ENCODE assay signal across 8 cellular contexts in the genomic region with DNA sequence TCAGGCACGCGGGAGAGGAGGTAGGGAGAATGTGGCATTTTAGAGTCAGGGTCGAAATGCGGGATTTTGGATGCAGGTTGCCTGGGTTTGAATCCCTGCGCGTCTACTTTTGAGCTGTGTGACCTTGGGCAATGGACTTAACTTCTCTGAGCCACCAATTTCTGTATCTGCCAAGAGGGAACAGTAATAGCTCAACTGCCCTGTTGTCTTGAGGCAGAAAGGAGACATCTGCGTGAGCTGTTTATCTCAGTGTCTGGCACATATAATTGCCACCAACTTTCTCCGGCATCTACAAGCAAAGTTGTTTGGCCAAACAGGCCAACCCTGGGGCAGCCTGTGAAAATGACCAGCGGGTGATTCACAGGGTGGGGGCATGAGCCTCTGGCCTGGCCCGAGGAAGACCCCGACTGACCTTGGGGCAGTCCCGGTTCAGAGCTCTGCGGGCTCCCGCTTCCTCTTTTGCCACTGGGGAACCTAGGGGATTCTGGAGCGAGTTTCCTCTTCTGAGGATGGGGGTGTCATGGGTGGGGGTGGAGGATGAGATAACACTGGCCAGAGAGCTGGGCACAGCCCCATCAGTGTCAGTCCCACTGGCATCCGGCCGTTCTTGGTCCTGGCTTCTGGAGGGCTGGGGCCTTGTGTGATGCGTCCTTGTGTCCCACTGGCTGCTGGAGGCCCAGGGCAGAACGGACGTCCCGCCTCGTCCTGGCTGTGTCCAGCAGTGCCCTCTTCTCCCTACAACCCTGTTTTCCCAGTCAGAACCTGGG. TPM values are rescaled to one million over a fixed set of nuclear protein-coding genes. Genes with fewer than 3 reads are reported as not detected.
DNase-seq lines count a peak whose midpoint lies in the region; ATAC-seq and TF ChIP-seq lines count a peak whose summit lies in the region.

No MANE protein-coding gene starts in this region.

- peaks cover 73% of the 10 kb centered on the region for H3K4me1 Mint-ChIP-seq in activated CD4-positive, alpha-beta T cell treated with anti-CD3 and anti-CD28 coated beads for 36 hours
- H3K4me1 Mint-ChIP-seq in glutamatergic neuron (ENCODE audit: low read depth, unreplicated experiment) (peaks cover 44% of the 10 kb centered on the region), osteocyte (ENCODE audit: unreplicated experiment) (peaks cover 30% of the 10 kb centered on the region)

- ATAC-seq in activated CD4-positive, alpha-beta T cell treated with anti-CD3 and anti-CD28 coated beads for 36 hours = no peak
- ATAC-seq in GM21619 (IDR thresholded peaks at IDR 0.05; ENCODE audit: unreplicated experiment) (no peak), GM21390 (IDR thresholded peaks at IDR 0.05; ENCODE audit: unreplicated experiment) (no peak), HG03039 (IDR thresholded peaks at IDR 0.05; ENCODE audit: unreplicated experiment) (no peak)

- intact Hi-C loops in activated CD4-positive, alpha-beta T cell treated with anti-CD3 and anti-CD28 coated beads for 36 hours (cut with DNase I, micrococcal nuclease) = loop anchor here in 1 of 2 experiments (2.0 to 5.0 kb wide), 4 partner anchors 87 to 727 kb away; a partner anchor contains a TSS

- peak overlapping the region; percentile 58; the same call in 1 of the 2 replicates for H3K27ac ChIP-seq in VCaP

- peak overlapping the region; percentile 72 for H3K4me3 Mint-ChIP-seq in activated CD4-positive, alpha-beta T cell treated with anti-CD3 and anti-CD28 coated beads for 36 hours
- H3K4me3 Mint-ChIP-seq in glutamatergic neuron (ENCODE audit: unreplicated experiment) (peak overlapping the region; percentile 94), osteocyte (ENCODE audit: unreplicated experiment) (peak overlapping the region; percentile 72)

- TF ChIP-seq CTCF in VCaP (conservative IDR thresholded peaks at IDR 0.05) (no peak), glutamatergic neuron (IDR thresholded peaks at IDR 0.05; ENCODE audit: partially characterized antibody, unreplicated experiment) (no peak), osteocyte (IDR thresholded peaks at IDR 0.05) (no peak)

- CTCF ChIA-PET in activated CD4-positive, alpha-beta T cell treated with anti-CD3 and anti-CD28 coated beads for 36 hours (lab: Charles Lee) = interaction anchor here (0.6 to 1.6 kb wide), 7 partner anchors 10 to 412 kb away, joined by 3 to 9 read pairs (median 3); a partner anchor contains a TSS

- H3K27me3 Mint-ChIP-seq in activated CD4-positive, alpha-beta T cell treated with anti-CD3 and anti-CD28 coated beads for 36 hours = no peaks in the 10 kb centered on the region
- H3K27me3 Mint-ChIP-seq in glutamatergic neuron (ENCODE audit: unreplicated experiment) = peaks cover 34% of the 10 kb centered on the region
- no peaks in the 10 kb centered on the region for H3K27me3 Mint-ChIP-seq in osteocyte (ENCODE audit: unreplicated experiment)

- POLR2A ChIA-PET in activated CD4-positive, alpha-beta T cell treated with anti-CD3 and anti-CD28 coated beads for 36 hours (lab: Charles Lee) = no interaction called here

- H3K27ac Mint-ChIP-seq in activated CD4-positive, alpha-beta T cell treated with anti-CD3 and anti-CD28 coated beads for 36 hours = peak overlapping the region; percentile 69
- H3K27ac Mint-ChIP-seq in glutamatergic neuron (ENCODE audit: unreplicated experiment) = peak overlapping the region; percentile 98
- peak overlapping the region; percentile 31 for H3K27ac Mint-ChIP-seq in osteocyte (ENCODE audit: unreplicated experiment)

- no peaks in the 10 kb centered on the region for H3K9me3 Mint-ChIP-seq in activated CD4-positive, alpha-beta T cell treated with anti-CD3 and anti-CD28 coated beads for 36 hours (ENCODE audit: low read depth)
- H3K9me3 Mint-ChIP-seq in glutamatergic neuron (ENCODE audit: unreplicated experiment) (peaks cover 47% of the 10 kb centered on the region), osteocyte (ENCODE audit: unreplicated experiment) (no peaks in the 10 kb centered on the region)

- H3K36me3 Mint-ChIP-seq in activated CD4-positive, alpha-beta T cell treated with anti-CD3 and anti-CD28 coated beads for 36 hours (ENCODE audit: low read depth) = no peaks in the 10 kb centered on the region
- no peaks in the 10 kb centered on the region for H3K36me3 Mint-ChIP-seq in glutamatergic neuron (ENCODE audit: unreplicated experiment)
- H3K36me3 Mint-ChIP-seq in osteocyte (ENCODE audit: unreplicated experiment) = peaks cover 3% of the 10 kb centered on the region

- no peak for DNase-seq in activated CD4-positive, alpha-beta T cell treated with anti-CD3 and anti-CD28 coated beads for 36 hours
- DNase-seq in activated CD4-positive, alpha-beta T cell treated with anti-CD3 and anti-CD28 coated beads, Interleukin-2, amount 50 U/mL, for 48 hours = no peak
- no peak for DNase-seq in glutamatergic neuron
- no peak for DNase-seq in osteocyte (ENCODE audit: extremely low spot score, unreplicated experiment)

RNA-seq across cellular contexts. Expression of a gene that starts 1.3 kb away (rescaled TPM):
- total RNA-seq in activated CD4-positive, alpha-beta T cell treated with anti-CD3 and anti-CD28 coated beads for 36 hours = 1 to 10 TPM; 6.0 to 7.2 TPM
- 491 TPM for total RNA-seq in glutamatergic neuron (ENCODE audit: unreplicated experiment)
- 23.4 and 24.0 TPM in 2 replicates for total RNA-seq in osteocyte

Comparison
In these comparisons a context has a peak if more than half of its experiments do, and no peak if none do; other contexts are left out.
1. H3K27ac Mint-ChIP-seq: peak in every context shown above with its lines; median percentile 98 in glutamatergic neuron; 69 in activated CD4-positive, alpha-beta T cell treated with anti-CD3 and anti-CD28 coated beads for 36 hours; 31 in osteocyte.
2. RNA of a gene that starts 1.3 kb away (total RNA-seq): 491 TPM in glutamatergic neuron (single experiment); 23.4 to 24.0 TPM in osteocyte and 6.0 to 7.2 TPM in activated CD4-positive, alpha-beta T cell treated with anti-CD3 and anti-CD28 coated beads for 36 hours; every median in the first group is over 10 times any median in the second.
3. Peak in every context shown above with its lines, with median percentiles within 50 percentile points of each other: H3K4me3 Mint-ChIP-seq.